10 cellular contexts compared by ENCODE assay signal in genomic region chr17:2855063-2855600, GRCh38. TPM values are rescaled to one million over a fixed set of nuclear protein-coding genes. Genes with fewer than 3 reads are reported as not detected.
DNase-seq lines count a peak whose midpoint lies in the region; ATAC-seq and TF ChIP-seq lines count a peak whose summit lies in the region.
"Had no signal": no experiment of that assay in that cellular context is flagged by ENCODE, and none has a peak within 500 bp of the region (broad histone marks: within the 10 kb centered on the region; RNA-seq: fewer than 3 reads in every experiment).

No MANE protein-coding gene starts in this region.

- H3K9me3 Mint-ChIP-seq in Calu3 (ENCODE audit: low read depth, unreplicated experiment) (no peaks in the 10 kb centered on the region), neural crest cell (no peaks in the 10 kb centered on the region)

- ATAC-seq in HG03097 (IDR thresholded peaks at IDR 0.05; ENCODE audit: low FRiP score, unreplicated experiment) = no peak

- no peaks in the 10 kb centered on the region for H3K9me3 ChIP-seq in NT2/D1 (ENCODE audit: insufficient read depth, low read length)

- intact Hi-C loops in Calu3 (cut with micrococcal nuclease; ENCODE audit: unreplicated experiment) = no loop called here

- H3K4me1 Mint-ChIP-seq in Calu3 (ENCODE audit: low read depth, unreplicated experiment) = no peaks in the 10 kb centered on the region
- peaks cover 19% of the 10 kb centered on the region for H3K4me1 Mint-ChIP-seq in neural crest cell

- peaks cover 16% of the 10 kb centered on the region for H3K4me1 ChIP-seq in NT2/D1 (ENCODE audit: insufficient read depth, insufficient read length)

- H3K27me3 ChIP-seq in NT2/D1 (ENCODE audit: insufficient read depth, insufficient read length) = peaks cover 2% of the 10 kb centered on the region

- H3K36me3 ChIP-seq in NT2/D1 (ENCODE audit: insufficient read depth, insufficient read length, low read length) = peaks cover 18% of the 10 kb centered on the region

- H3K27me3 Mint-ChIP-seq in Calu3 (ENCODE audit: unreplicated experiment) (no peaks in the 10 kb centered on the region), neural crest cell (ENCODE audit: low read depth) (peaks cover 78% of the 10 kb centered on the region)

- peak overlapping the region; percentile 91 for H3K9ac ChIP-seq in NT2/D1 (ENCODE audit: insufficient read length, low read depth)

- TF ChIP-seq CTCF in Calu3 (IDR thresholded peaks at IDR 0.05; ENCODE audit: unreplicated experiment) = no peak
- TF ChIP-seq CTCF in epithelial cell of esophagus (IDR thresholded peaks at IDR 0.05; ENCODE audit: insufficient read depth, low read depth, low read length, missing control alignments) = no peak
- no peak for TF ChIP-seq CTCF in neural crest cell (conservative IDR thresholded peaks at IDR 0.05)

- CTCF ChIA-PET in Calu3 (lab: Charles Lee) = interaction anchor here (0.5 to 0.7 kb wide), 2 partner anchors 27 to 126 kb away, joined by 3 to 11 read pairs; no protein-coding TSS in a partner anchor

- BruUV-seq in Calu3 (replicated peaks; lab: Mats Ljungman, UMichigan) = no TSS peak

- DNase-seq in Calu3 = no peak
- no peak for DNase-seq in NT2/D1 (ENCODE audit: low read depth, low spot score)
- peak; percentile 67 for DNase-seq in epithelial cell of esophagus (ENCODE audit: low read depth)
- no peak for DNase-seq in neural crest cell (ENCODE audit: low read depth, low spot score)
- no peak for DNase-seq in NCI-H446 treated with DMSO at 0.1 percent for 48 hours (lab: John Stamatoyannopoulos, UW)
- DNase-seq in stimulated activated CD4-positive, alpha-beta T cell treated with anti-CD3 and anti-CD28 coated beads, Interleukin-4, amount 100 ng/mL, for 1 hour = no peak
- no peak for DNase-seq in nucleus accumbens (lab: John Stamatoyannopoulos, UW)
- DNase-seq: activated CD4-positive, CD25-positive, alpha-beta regulatory T cell treated with anti-CD3 and anti-CD28 coated beads, Interleukin-2, amount 50 U/mL, for 72 hours; NCI-H526 treated with DMSO at 0.1 percent for 48 hours had no signal

- H3K4me3 ChIP-seq in NT2/D1 (ENCODE audit: insufficient read length, low read depth) (peak overlapping the region; percentile 79), epithelial cell of esophagus (ENCODE audit: low read length) (peak overlapping the region; percentile 76)

- peaks cover 11% of the 10 kb centered on the region for H3K36me3 Mint-ChIP-seq in Calu3 (ENCODE audit: insufficient read depth, unreplicated experiment)
- H3K36me3 Mint-ChIP-seq in neural crest cell (ENCODE audit: low read depth) = peaks cover 3% of the 10 kb centered on the region

- H3K4me3 Mint-ChIP-seq in Calu3 (ENCODE audit: low read depth, unreplicated experiment) (peak overlapping the region; percentile 82), neural crest cell (peak overlapping the region; percentile 82)

- H3K27ac Mint-ChIP-seq in Calu3 (ENCODE audit: unreplicated experiment) = no peak overlapping the region
- H3K27ac Mint-ChIP-seq in neural crest cell (ENCODE audit: unreplicated experiment) = no peak overlapping the region

RNA-seq across cellular contexts. Expression of gene RAP1GAP2, which starts 58.9 kb away (rescaled TPM):
- total RNA-seq in Calu3 (2022) (28.9 and 38.4 TPM in 2 replicates), neural crest cell (0.84 and 1.0 TPM in 2 replicates)

Comparison
In these comparisons a context has a peak if more than half of its experiments do, and no peak if none do; other contexts are left out.
1. RNA of gene RAP1GAP2, which starts 58.9 kb away (total RNA-seq): 28.9 to 38.4 TPM in Calu3; 0.84 to 1.0 TPM in neural crest cell; every median in the first group is over 10 times any median in the second.